ENCODE assay signal across 1 cellular context in genomic region chr13:51004918-51005460, GRCh38.
TF ChIP-seq lines count a peak whose summit lies in the region.

No MANE protein-coding gene starts in this region.

TF ChIP-seq in GM23338, 12 proteins besides CTCF, POLR2A, EP300 and RAD21 (continued from another document):
- TF ChIP-seq, protein P1, sequence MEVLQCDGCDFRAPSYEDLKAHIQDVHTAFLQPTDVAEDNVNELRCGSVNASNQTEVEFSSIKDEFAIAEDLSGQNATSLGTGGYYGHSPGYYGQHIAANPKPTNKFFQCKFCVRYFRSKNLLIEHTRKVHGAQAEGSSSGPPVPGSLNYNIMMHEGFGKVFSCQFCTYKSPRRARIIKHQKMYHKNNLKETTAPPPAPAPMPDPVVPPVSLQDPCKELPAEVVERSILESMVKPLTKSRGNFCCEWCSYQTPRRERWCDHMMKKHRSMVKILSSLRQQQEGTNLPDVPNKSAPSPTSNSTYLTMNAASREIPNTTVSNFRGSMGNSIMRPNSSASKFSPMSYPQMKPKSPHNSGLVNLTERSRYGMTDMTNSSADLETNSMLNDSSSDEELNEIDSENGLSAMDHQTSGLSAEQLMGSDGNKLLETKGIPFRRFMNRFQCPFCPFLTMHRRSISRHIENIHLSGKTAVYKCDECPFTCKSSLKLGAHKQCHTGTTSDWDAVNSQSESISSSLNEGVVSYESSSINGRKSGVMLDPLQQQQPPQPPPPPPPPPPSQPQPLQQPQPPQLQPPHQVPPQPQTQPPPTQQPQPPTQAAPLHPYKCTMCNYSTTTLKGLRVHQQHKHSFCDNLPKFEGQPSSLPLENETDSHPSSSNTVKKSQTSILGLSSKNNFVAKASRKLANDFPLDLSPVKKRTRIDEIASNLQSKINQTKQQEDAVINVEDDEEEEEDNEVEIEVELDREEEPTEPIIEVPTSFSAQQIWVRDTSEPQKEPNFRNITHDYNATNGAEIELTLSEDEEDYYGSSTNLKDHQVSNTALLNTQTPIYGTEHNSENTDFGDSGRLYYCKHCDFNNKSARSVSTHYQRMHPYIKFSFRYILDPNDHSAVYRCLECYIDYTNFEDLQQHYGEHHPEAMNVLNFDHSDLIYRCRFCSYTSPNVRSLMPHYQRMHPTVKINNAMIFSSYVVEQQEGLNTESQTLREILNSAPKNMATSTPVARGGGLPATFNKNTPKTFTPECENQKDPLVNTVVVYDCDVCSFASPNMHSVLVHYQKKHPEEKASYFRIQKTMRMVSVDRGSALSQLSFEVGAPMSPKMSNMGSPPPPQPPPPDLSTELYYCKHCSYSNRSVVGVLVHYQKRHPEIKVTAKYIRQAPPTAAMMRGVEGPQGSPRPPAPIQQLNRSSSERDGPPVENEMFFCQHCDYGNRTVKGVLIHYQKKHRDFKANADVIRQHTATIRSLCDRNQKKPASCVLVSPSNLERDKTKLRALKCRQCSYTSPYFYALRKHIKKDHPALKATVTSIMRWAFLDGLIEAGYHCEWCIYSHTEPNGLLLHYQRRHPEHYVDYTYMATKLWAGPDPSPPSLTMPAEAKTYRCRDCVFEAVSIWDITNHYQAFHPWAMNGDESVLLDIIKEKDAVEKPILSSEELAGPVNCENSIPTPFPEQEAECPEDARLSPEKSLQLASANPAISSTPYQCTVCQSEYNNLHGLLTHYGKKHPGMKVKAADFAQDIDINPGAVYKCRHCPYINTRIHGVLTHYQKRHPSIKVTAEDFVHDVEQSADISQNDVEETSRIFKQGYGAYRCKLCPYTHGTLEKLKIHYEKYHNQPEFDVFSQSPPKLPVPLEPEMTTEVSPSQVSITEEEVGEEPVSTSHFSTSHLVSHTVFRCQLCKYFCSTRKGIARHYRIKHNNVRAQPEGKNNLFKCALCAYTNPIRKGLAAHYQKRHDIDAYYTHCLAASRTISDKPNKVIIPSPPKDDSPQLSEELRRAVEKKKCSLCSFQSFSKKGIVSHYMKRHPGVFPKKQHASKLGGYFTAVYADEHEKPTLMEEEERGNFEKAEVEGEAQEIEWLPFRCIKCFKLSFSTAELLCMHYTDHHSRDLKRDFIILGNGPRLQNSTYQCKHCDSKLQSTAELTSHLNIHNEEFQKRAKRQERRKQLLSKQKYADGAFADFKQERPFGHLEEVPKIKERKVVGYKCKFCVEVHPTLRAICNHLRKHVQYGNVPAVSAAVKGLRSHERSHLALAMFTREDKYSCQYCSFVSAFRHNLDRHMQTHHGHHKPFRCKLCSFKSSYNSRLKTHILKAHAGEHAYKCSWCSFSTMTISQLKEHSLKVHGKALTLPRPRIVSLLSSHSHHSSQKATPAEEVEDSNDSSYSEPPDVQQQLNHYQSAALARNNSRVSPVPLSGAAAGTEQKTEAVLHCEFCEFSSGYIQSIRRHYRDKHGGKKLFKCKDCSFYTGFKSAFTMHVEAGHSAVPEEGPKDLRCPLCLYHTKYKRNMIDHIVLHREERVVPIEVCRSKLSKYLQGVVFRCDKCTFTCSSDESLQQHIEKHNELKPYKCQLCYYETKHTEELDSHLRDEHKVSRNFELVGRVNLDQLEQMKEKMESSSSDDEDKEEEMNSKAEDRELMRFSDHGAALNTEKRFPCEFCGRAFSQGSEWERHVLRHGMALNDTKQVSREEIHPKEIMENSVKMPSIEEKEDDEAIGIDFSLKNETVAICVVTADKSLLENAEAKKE (CRISPR knock-in tag; IDR thresholded peaks at IDR 0.05), result no peak
- TF ChIP-seq ZNF114 (CRISPR knock-in tag; IDR thresholded peaks at IDR 0.05) (no peak), POLR2AphosphoS5 (IDR thresholded peaks at IDR 0.05; ENCODE audit: low read depth) (no peak), NANOG (IDR thresholded peaks at IDR 0.05; ENCODE audit: borderline replicate concordance) (no peak), ETS1 (IDR thresholded peaks at IDR 0.05) (no peak), EZH2 (IDR thresholded peaks at IDR 0.05; ENCODE audit: low read depth, unreplicated experiment) (no peak)
